ENCODE assay signal across 27 cellular contexts in the genomic region with DNA sequence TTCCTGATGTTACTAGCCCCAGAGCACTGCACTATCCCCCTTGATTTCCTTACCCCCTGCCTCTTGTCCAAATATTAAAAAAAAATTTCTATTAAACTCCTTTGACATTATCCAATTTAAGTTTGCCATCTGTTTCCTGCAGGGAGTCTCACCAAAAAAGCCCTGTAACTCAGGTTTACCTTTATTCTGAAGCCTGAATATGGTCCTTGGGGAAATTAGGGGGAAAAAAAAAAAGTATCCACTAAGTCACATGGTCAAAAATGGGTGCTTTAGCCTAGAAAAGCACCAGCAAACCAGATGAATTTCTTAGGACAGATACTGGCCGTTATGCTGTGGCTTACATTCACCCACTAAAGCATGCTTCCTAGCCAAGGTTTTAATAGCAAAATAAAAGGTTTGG.
"Had no signal": no experiment of that assay in that cellular context is flagged by ENCODE, and none has a peak within 500 bp of the region (broad histone marks: within the 10 kb centered on the region; RNA-seq: fewer than 3 reads in every experiment).

No MANE protein-coding gene starts in this region.

- H3K36me3 ChIP-seq: colonic mucosa, gastroesophageal sphincter, heart right ventricle, lower lobe of right lung, pancreas, thyroid gland had no signal

- H3K4me1 Mint-ChIP-seq: memory B cell; natural killer cell; stimulated activated naive CD8-positive, alpha-beta T cell treated with anti-CD3 and anti-CD28 coated beads, Interleukin-15, amount 100 ng/mL, for 72 hours had no signal

- H3K27me3 Mint-ChIP-seq: dendritic cell treated with granulocyte-macrophage colony-stimulating factor and Interleukin-4, amounts not matched to agents 40 ng/mL and 50 ng/mL, for 4 days; stimulated activated naive CD8-positive, alpha-beta T cell treated with anti-CD3 and anti-CD28 coated beads, Interleukin-15, amount 100 ng/mL, for 72 hours had no signal

- H3K9me3 Mint-ChIP-seq: dendritic cell treated with granulocyte-macrophage colony-stimulating factor and Interleukin-4, amounts not matched to agents 40 ng/mL and 50 ng/mL, for 4 days; endodermal cell; memory B cell; stimulated activated naive CD8-positive, alpha-beta T cell treated with anti-CD3 and anti-CD28 coated beads, Interleukin-15, amount 100 ng/mL, for 72 hours had no signal

- H3K27ac Mint-ChIP-seq: dendritic cell treated with granulocyte-macrophage colony-stimulating factor and Interleukin-4, amounts not matched to agents 40 ng/mL and 50 ng/mL, for 4 days; endodermal cell; memory B cell; natural killer cell; stimulated activated naive CD8-positive, alpha-beta T cell treated with anti-CD3 and anti-CD28 coated beads, Interleukin-15, amount 100 ng/mL, for 72 hours had no signal

- H3K27ac ChIP-seq: colonic mucosa, epithelial cell of prostate, gastroesophageal sphincter, heart right ventricle, lower lobe of right lung, pancreas, thyroid gland had no signal

- DNase-seq: colonic mucosa; effector CD8-positive, alpha-beta T cell; endodermal cell; foreskin fibroblast; glutamatergic neuron; heart right ventricle; hippocampal formation; left cardiac atrium; left ventricle myocardium superior; lower lobe of right lung; natural killer cell; occipital lobe; pancreas; stimulated activated CD4-positive, alpha-beta T cell treated with anti-CD3 and anti-CD28 coated beads, Interleukin-12 subunit alpha, Interleukin-12 subunit beta, amount 100 ng/mL, for 4 hours; stimulated activated CD4-positive, alpha-beta T cell treated with anti-CD3 and anti-CD28 coated beads, Interleukin-1b, Interleukin-23, amount 100 ng/mL, for 48 hours; stimulated activated CD4-positive, alpha-beta T cell treated with anti-CD3 and anti-CD28 coated beads, Interleukin-4, amount 100 ng/mL, for 1 hour; stimulated activated CD8-positive, alpha-beta memory T cell treated with anti-CD3 and anti-CD28 coated beads, Interleukin-4, amount 100 ng/mL, for 48 hours; stimulated activated naive CD4-positive, alpha-beta T cell; stimulated activated naive CD8-positive, alpha-beta T cell treated with anti-CD3 and anti-CD28 coated beads, Interleukin-15, amount 100 ng/mL, for 72 hours; thyroid gland; trophoblast cell had no signal

- H3K4me3 Mint-ChIP-seq: dendritic cell treated with granulocyte-macrophage colony-stimulating factor and Interleukin-4, amounts not matched to agents 40 ng/mL and 50 ng/mL, for 4 days; endodermal cell; memory B cell; natural killer cell; stimulated activated naive CD8-positive, alpha-beta T cell treated with anti-CD3 and anti-CD28 coated beads, Interleukin-15, amount 100 ng/mL, for 72 hours had no signal

- H3K36me3 Mint-ChIP-seq: memory B cell, natural killer cell had no signal

- H3K9me3 ChIP-seq: colonic mucosa, gastroesophageal sphincter, heart right ventricle, lower lobe of right lung, pancreas, thyroid gland had no signal

- H3K4me3 ChIP-seq: colonic mucosa, gastroesophageal sphincter, heart right ventricle, lower lobe of right lung, pancreas, smooth muscle cell, thyroid gland had no signal

- H3K4me1 ChIP-seq: colonic mucosa, lower lobe of right lung, pancreas, thyroid gland had no signal

- ATAC-seq: gastroesophageal sphincter; left cardiac atrium; lower lobe of right lung; natural killer cell; pancreas; sciatic nerve; stimulated activated naive CD8-positive, alpha-beta T cell treated with anti-CD3 and anti-CD28 coated beads, Interleukin-15, amount 100 ng/mL, for 72 hours had no signal

- H3K27me3 ChIP-seq: colonic mucosa, gastroesophageal sphincter, heart right ventricle, pancreas, thyroid gland had no signal
